20 cellular contexts compared by ENCODE assay signal in the genomic region with DNA sequence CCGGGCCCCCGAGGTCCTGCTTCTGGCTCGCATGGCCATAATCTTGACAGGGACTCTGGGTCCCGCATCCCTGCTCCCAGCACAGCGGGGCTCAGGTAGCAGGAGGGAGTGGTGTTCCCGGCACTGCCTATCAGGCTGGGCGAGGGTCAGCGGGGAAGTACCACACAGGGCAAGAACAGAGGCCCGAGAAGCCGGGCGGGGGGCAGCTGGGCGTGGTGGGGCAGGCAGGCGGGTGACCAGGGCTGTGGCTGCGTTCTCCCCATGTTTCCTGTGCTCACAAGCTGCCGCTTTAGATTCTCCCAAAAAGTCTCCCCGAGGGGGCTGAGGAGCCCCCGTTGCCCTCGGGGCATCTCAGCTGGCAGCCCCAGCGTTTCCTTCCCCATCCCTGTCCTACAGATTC. TPM values are rescaled to one million over a fixed set of nuclear protein-coding genes. Genes with fewer than 3 reads are reported as not detected.
DNase-seq lines count a peak whose midpoint lies in the region; ATAC-seq and TF ChIP-seq lines count a peak whose summit lies in the region.
"Had no signal": no experiment of that assay in that cellular context is flagged by ENCODE, and none has a peak within 500 bp of the region (broad histone marks: within the 10 kb centered on the region; RNA-seq: fewer than 3 reads in every experiment).

No MANE protein-coding gene starts in this region.

- H3K4me3 ChIP-seq in right cardiac atrium (ENCODE audit: low read length), result no peak overlapping the region
- H3K4me3 ChIP-seq in mesenchymal stem cell (ENCODE audit: insufficient read depth in 1 of 2, low read depth in 1 of 2, low read length in 2 of 2), result no peak overlapping the region
- H3K4me3 ChIP-seq in endodermal cell (ENCODE audit: low read length), result no peak overlapping the region
- H3K4me3 ChIP-seq: BLaER1, GM23338 had no signal

- H3K4me3 Mint-ChIP-seq in endodermal cell, result no peak overlapping the region
- H3K4me3 Mint-ChIP-seq: B cell; CD4-positive, CD25-positive, alpha-beta regulatory T cell; CD8-positive, alpha-beta T cell; GM23338 had no signal

- no peak overlapping the region for H3K4me2 ChIP-seq in mesenchymal stem cell (ENCODE audit: low read length, poor library complexity, severe bottlenecking)
- H3K4me2 ChIP-seq: BLaER1, GM23338 had no signal

- ATAC-seq in Right ventricle myocardium inferior (no peak), right cardiac atrium (no peak), esophagus mucosa (peak; percentile 8), GM18870 (IDR thresholded peaks at IDR 0.05; ENCODE audit: unreplicated experiment) (no peak)
- ATAC-seq: CD8-positive, alpha-beta T cell; GM23338; HCT116 had no signal

- H3K9ac ChIP-seq in mesenchymal stem cell (ENCODE audit: low read length) (no peak overlapping the region), endodermal cell (ENCODE audit: extremely low read depth, low read length, poor library complexity, severe bottlenecking) (no peak overlapping the region)
- H3K9ac ChIP-seq: BLaER1 had no signal

- no peak overlapping the region for H3K18ac ChIP-seq in mesenchymal stem cell (ENCODE audit: low read depth in 1 of 2, low read length in 2 of 2)

- H2BK5ac ChIP-seq in mesenchymal stem cell (ENCODE audit: low read depth, low read length, poor library complexity, severe bottlenecking), result no peak overlapping the region

- WGBS in right cardiac atrium, result 98% methylated on average over 19 of the region's 19 CpGs
- 95% methylated on average over 19 of the region's 19 CpGs for WGBS in mesenchymal stem cell
- WGBS in endodermal cell (ENCODE audit: insufficient coverage in 1 of 2, insufficient read length in 1 of 2), 2 experiments, result 92 to 96% methylated on average over 11 to 19 of the region's 19 CpGs

- H3K4ac ChIP-seq in mesenchymal stem cell (ENCODE audit: low read depth in 1 of 2, low read length in 2 of 2), result no peak overlapping the region

- H3K27ac Mint-ChIP-seq in endodermal cell, result no peak overlapping the region
- H3K27ac Mint-ChIP-seq: B cell; CD4-positive, CD25-positive, alpha-beta regulatory T cell; CD8-positive, alpha-beta T cell; GM23338; H9 had no signal

- peaks cover 57% of the 10 kb centered on the region for H3K36me3 Mint-ChIP-seq in endodermal cell (ENCODE audit: low read depth)

- H3K27me3 Mint-ChIP-seq in endodermal cell (ENCODE audit: insufficient read depth), result no peaks in the 10 kb centered on the region
- H3K27me3 Mint-ChIP-seq: B cell; CD4-positive, CD25-positive, alpha-beta regulatory T cell had no signal

- no peak overlapping the region for H4K91ac ChIP-seq in mesenchymal stem cell (ENCODE audit: low read length)

- no peak overlapping the region for H2BK120ac ChIP-seq in mesenchymal stem cell (ENCODE audit: low read depth, low read length)

- no peak overlapping the region for H3K23ac ChIP-seq in mesenchymal stem cell (ENCODE audit: low read length in 2 of 2)

- H3K9me3 Mint-ChIP-seq in endodermal cell, result peaks cover 18% of the 10 kb centered on the region
- H3K9me3 Mint-ChIP-seq: GM23338 had no signal

- H3K14ac ChIP-seq in mesenchymal stem cell (ENCODE audit: low read length in 2 of 2), result no peak overlapping the region

- no peak overlapping the region for H2AFZ ChIP-seq in mesenchymal stem cell (ENCODE audit: low read depth, low read length)
- H2AFZ ChIP-seq: GM23338 had no signal

- H3K9me3 ChIP-seq in right cardiac atrium (ENCODE audit: control insufficient read depth, low read length) (no peaks in the 10 kb centered on the region), mesenchymal stem cell (ENCODE audit: control insufficient read depth, low read length) (peaks cover 17% of the 10 kb centered on the region), endodermal cell (ENCODE audit: control insufficient read depth, low read length) (peaks cover 13% of the 10 kb centered on the region)
- H3K9me3 ChIP-seq: Caco-2 had no signal

- H3K27me3 ChIP-seq in right cardiac atrium (ENCODE audit: control insufficient read depth, insufficient read depth) (no peaks in the 10 kb centered on the region), mesenchymal stem cell (ENCODE audit: control insufficient read depth in 1 of 2, insufficient read depth in 1 of 2, low read length in 2 of 2) (no peaks in the 10 kb centered on the region), endodermal cell (ENCODE audit: control insufficient read depth, insufficient read depth, low read length, poor library complexity, severe bottlenecking) (no peaks in the 10 kb centered on the region)
- H3K27me3 ChIP-seq: BLaER1 had no signal

- peaks cover 25% of the 10 kb centered on the region for H3K79me1 ChIP-seq in mesenchymal stem cell (replicated peaks; ENCODE audit: low read length, poor library complexity, severe bottlenecking)

- H3K36me3 ChIP-seq in mesenchymal stem cell (ENCODE audit: control insufficient read depth in 1 of 2, insufficient read depth in 2 of 2, low read depth in 1 of 2, low read length in 2 of 2), result peaks cover 60 to 91% of the 10 kb centered on the region in 2 experiments
- H3K36me3 ChIP-seq in endodermal cell (ENCODE audit: control insufficient read depth, insufficient read depth, low read length), result peaks cover 58% of the 10 kb centered on the region

- no peak overlapping the region for H2BK15ac ChIP-seq in mesenchymal stem cell (ENCODE audit: low read depth, poor library complexity, severe bottlenecking)

- H2BK12ac ChIP-seq in mesenchymal stem cell (ENCODE audit: low read length in 2 of 2), result no peak overlapping the region

- no peak for TF ChIP-seq CTCF in endodermal cell (conservative IDR thresholded peaks at IDR 0.05)

- H3K27ac ChIP-seq in right cardiac atrium (ENCODE audit: low read length) (no peak overlapping the region), mesenchymal stem cell (ENCODE audit: low read length, poor library complexity, severe bottlenecking) (no peak overlapping the region), endodermal cell (ENCODE audit: low read depth, low read length) (no peak overlapping the region)
- H3K27ac ChIP-seq: 22Rv1, BLaER1, C4-2B had no signal

- DNase-seq in Right ventricle myocardium inferior (ENCODE audit: missing footprints), result peak; percentile 48
- no peak for DNase-seq in right cardiac atrium
- no peak for DNase-seq in mesenchymal stem cell
- DNase-seq in endodermal cell, result no peak
- DNase-seq: Caco-2; CD4-positive, CD25-positive, alpha-beta regulatory T cell; CD8-positive, alpha-beta T cell; DMS153; DND-41; H9 had no signal

- no peak overlapping the region for H2AK5ac ChIP-seq in mesenchymal stem cell (ENCODE audit: low read length, severe bottlenecking)

- H4K8ac ChIP-seq in mesenchymal stem cell (ENCODE audit: low read length), result peak overlapping the region; percentile 60

- intact Hi-C loops in Right ventricle myocardium inferior (cut with DNase I) (no loop called here), right cardiac atrium (cut with DNase I) (no loop called here)

- no peaks in the 10 kb centered on the region for H3K4me1 ChIP-seq in right cardiac atrium (ENCODE audit: control insufficient read depth, insufficient read depth, low read length)
- H3K4me1 ChIP-seq in mesenchymal stem cell (ENCODE audit: control insufficient read depth, insufficient read depth, low read depth, low read length), result no peaks in the 10 kb centered on the region
- no peaks in the 10 kb centered on the region for H3K4me1 ChIP-seq in endodermal cell (ENCODE audit: control insufficient read depth, insufficient read depth, low read length)
- H3K4me1 ChIP-seq: Caco-2 had no signal

- no peaks in the 10 kb centered on the region for H3K4me1 Mint-ChIP-seq in endodermal cell
- H3K4me1 Mint-ChIP-seq: B cell; CD4-positive, CD25-positive, alpha-beta regulatory T cell; GM23338; H9 had no signal

RNA-seq across cellular contexts. Expression of gene ATAD3B, which starts 18.3 kb away (rescaled TPM):
- total RNA-seq in Right ventricle myocardium inferior (9.0 TPM), right cardiac atrium (10 to 100 TPM in 1 of 4 donors, 1 to 10 TPM in 3; 5.6 to 11.4 (median 8.8) TPM), esophagus mucosa (13.7 TPM), endodermal cell (10 to 100 TPM; 41.8 to 47.4 TPM)
- 8.3 TPM for polyA plus RNA-seq in right cardiac atrium
- 13.9 TPM for polyA plus RNA-seq in mesenchymal stem cell (2013, experiment 1 of 2)
- polyA plus RNA-seq in mesenchymal stem cell (2013, experiment 2 of 2), result 12.7 TPM
- 23.9 TPM for polyA plus RNA-seq in endodermal cell (2013, experiment 1 of 2)
- 27.2 TPM for polyA plus RNA-seq in endodermal cell (2013, experiment 2 of 2)

RNA-seq across cellular contexts. Expression of gene ATAD3A, which starts 22.1 kb away (rescaled TPM):
- total RNA-seq in Right ventricle myocardium inferior (17.9 TPM), right cardiac atrium (10 to 100 TPM; 13.6 to 20.1 (median 15.7) TPM), esophagus mucosa (23.2 TPM), endodermal cell (10 to 100 TPM; 42.8 to 47.6 TPM)
- polyA plus RNA-seq in right cardiac atrium, result 16.7 TPM
- polyA plus RNA-seq in mesenchymal stem cell (2013, experiment 1 of 2), result 23.0 TPM
- 22.7 TPM for polyA plus RNA-seq in mesenchymal stem cell (2013, experiment 2 of 2)
- polyA plus RNA-seq in endodermal cell (2013, experiment 1 of 2), result 31.3 TPM
- polyA plus RNA-seq in endodermal cell (2013, experiment 2 of 2), result 31.1 TPM

RNA-seq across cellular contexts. Expression of gene ATAD3C, which starts 40.4 kb away (rescaled TPM):
- total RNA-seq in Right ventricle myocardium inferior (1.8 TPM), right cardiac atrium (1 to 10 TPM; 1.3 to 3.4 (median 2.2) TPM), esophagus mucosa (2.1 TPM), endodermal cell (under 1 TPM; 0.55 TPM)
- 0.52 TPM for polyA plus RNA-seq in right cardiac atrium
- 0.03 TPM for polyA plus RNA-seq in mesenchymal stem cell (2013, experiment 1 of 2)
- polyA plus RNA-seq in mesenchymal stem cell (2013, experiment 2 of 2), result 0.04 TPM
- polyA plus RNA-seq in endodermal cell (2013, experiment 1 of 2), result 0.78 TPM
- polyA plus RNA-seq in endodermal cell (2013, experiment 2 of 2), result 0.21 TPM
- total RNA-seq: H4 had no signal
- polyA plus RNA-seq: AG04450 had no signal

RNA-seq across cellular contexts. Expression of gene TMEM240, which starts 50.6 kb away (rescaled TPM):
- total RNA-seq in Right ventricle myocardium inferior (6.9 TPM), right cardiac atrium (1 to 10 TPM; 7.3 to 9.3 (median 7.9) TPM), esophagus mucosa (not detected), endodermal cell (1 to 10 TPM; 6.4 to 6.9 TPM)
- polyA plus RNA-seq in right cardiac atrium, result 10.4 TPM
- polyA plus RNA-seq in mesenchymal stem cell (2013, experiment 1 of 2), result 3.3 TPM
- polyA plus RNA-seq in mesenchymal stem cell (2013, experiment 2 of 2), result 3.3 TPM
- polyA plus RNA-seq in endodermal cell (2013, experiment 1 of 2), result 11.5 TPM
- polyA plus RNA-seq in endodermal cell (2013, experiment 2 of 2), result 8.9 TPM
- total RNA-seq: CD4-positive, CD25-positive, alpha-beta regulatory T cell; H4 had no signal
- polyA plus RNA-seq: CD4-positive, CD25-positive, alpha-beta regulatory T cell had no signal

RNA-seq across cellular contexts. Expression of gene VWA1, which starts 54.4 kb away (rescaled TPM):
- total RNA-seq in Right ventricle myocardium inferior (20.5 TPM), right cardiac atrium (10 to 100 TPM; 25.0 to 38.6 (median 25.6) TPM), esophagus mucosa (29.4 TPM), endodermal cell (10 to 100 TPM; 12.7 to 17.4 TPM)
- polyA plus RNA-seq in right cardiac atrium, result 17.3 TPM
- polyA plus RNA-seq in mesenchymal stem cell (2013, experiment 1 of 2), result 7.3 TPM
- polyA plus RNA-seq in mesenchymal stem cell (2013, experiment 2 of 2), result 7.5 TPM
- 10.3 TPM for polyA plus RNA-seq in endodermal cell (2013, experiment 1 of 2)
- 5.6 TPM for polyA plus RNA-seq in endodermal cell (2013, experiment 2 of 2)
- total RNA-seq: B cell; CD4-positive, CD25-positive, alpha-beta regulatory T cell; CD8-positive, alpha-beta T cell had no signal
- polyA plus RNA-seq: CD4-positive, CD25-positive, alpha-beta regulatory T cell had no signal
